9 cellular contexts compared by ENCODE assay signal in the genomic region with DNA sequence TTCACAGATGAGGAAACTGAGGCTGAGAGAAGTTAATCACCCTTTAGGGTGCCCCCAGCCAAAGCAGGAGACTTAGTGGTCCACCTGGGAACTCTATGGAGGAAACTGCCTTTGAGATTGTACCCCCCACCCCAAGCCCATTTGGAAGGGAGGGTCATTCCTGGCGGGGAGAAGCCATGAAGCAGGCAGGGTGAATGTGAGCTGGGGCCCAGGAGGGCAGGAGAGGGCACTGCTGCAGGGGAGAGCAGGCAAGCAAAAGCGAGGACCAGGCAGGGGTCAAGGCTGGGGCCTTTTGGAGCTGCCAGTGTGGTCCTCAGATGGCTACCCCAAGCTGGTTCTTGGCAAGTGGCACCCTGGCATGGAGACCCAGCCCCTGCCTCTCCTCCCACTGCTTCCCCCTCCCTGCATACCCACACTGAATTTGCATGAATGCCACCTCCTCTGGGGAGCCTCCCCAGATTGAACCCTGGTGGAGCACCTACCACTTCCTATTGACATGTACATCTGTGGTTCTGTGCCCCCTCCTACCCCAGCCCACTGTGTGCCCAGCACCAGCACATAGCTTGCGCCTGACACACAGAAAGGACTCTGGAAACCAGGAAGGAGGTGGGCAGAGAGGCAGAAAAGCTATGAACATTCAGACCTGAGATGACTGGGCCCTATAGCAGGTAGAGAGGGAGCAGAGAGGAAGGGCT. TPM values are rescaled to one million over a fixed set of nuclear protein-coding genes. Genes with fewer than 3 reads are reported as not detected.
DNase-seq lines count a peak whose midpoint lies in the region; ATAC-seq and TF ChIP-seq lines count a peak whose summit lies in the region.
"Had no signal": no experiment of that assay in that cellular context is flagged by ENCODE, and none has a peak within 500 bp of the region (broad histone marks: within the 10 kb centered on the region; RNA-seq: fewer than 3 reads in every experiment).

No MANE protein-coding gene starts in this region.

- peak overlapping the region; percentile 82 for H3K27ac Mint-ChIP-seq in stimulated activated memory B cell treated with anti-CD40 and anti-IgM and Interleukin-4, amounts not matched to agents 10 μg/mL and 1 μg/mL and 100 μg/mL, for 72 hours

- H3K36me3 ChIP-seq in H7 (replicated peaks; ENCODE audit: control insufficient read depth, insufficient read depth, low read length) (no peaks in the 10 kb centered on the region), WERI-Rb-1 (no peaks in the 10 kb centered on the region), thyroid gland (no peaks in the 10 kb centered on the region)
- H3K36me3 ChIP-seq: MG63 had no signal

- H3K27me3 Mint-ChIP-seq in stimulated activated memory B cell treated with anti-CD40 and anti-IgM and Interleukin-4, amounts not matched to agents 10 μg/mL and 1 μg/mL and 100 μg/mL, for 72 hours: no peaks in the 10 kb centered on the region

- H3K27ac ChIP-seq in WERI-Rb-1: no peak overlapping the region
- no peak overlapping the region for H3K27ac ChIP-seq in thyroid gland

- H3K9me3 ChIP-seq in WERI-Rb-1 (ENCODE audit: severe bottlenecking): no peaks in the 10 kb centered on the region
- H3K9me3 ChIP-seq in thyroid gland: no peaks in the 10 kb centered on the region
- H3K9me3 ChIP-seq: MG63 had no signal

- H3K4me1 ChIP-seq in thyroid gland: peaks cover 26 to 60% of the 10 kb centered on the region in 2 donors

- ATAC-seq in stimulated activated memory B cell treated with anti-CD40 and anti-IgM and Interleukin-4, amounts not matched to agents 10 μg/mL and 1 μg/mL and 100 μg/mL, for 72 hours: no peak
- no peak for ATAC-seq in HG02763 (IDR thresholded peaks at IDR 0.05; ENCODE audit: unreplicated experiment)

- intact Hi-C loops in thyroid gland (cut with DNase I): loop anchor here (5.0 kb wide), 1 partner anchor 43 kb away; no protein-coding TSS in a partner anchor

- H3K27me3 ChIP-seq in H7 (ENCODE audit: control insufficient read depth, insufficient read depth, low read length): peaks cover 10% of the 10 kb centered on the region
- H3K27me3 ChIP-seq in WERI-Rb-1 (ENCODE audit: insufficient read depth, low read depth, severe bottlenecking): peaks cover 2% of the 10 kb centered on the region
- H3K27me3 ChIP-seq in thyroid gland: no peaks in the 10 kb centered on the region
- H3K27me3 ChIP-seq: MG63 had no signal

- 76 to 96% methylated on average over 3 of the region's 3 CpGs for WGBS in thyroid gland, 2 donors

- H3K4me1 Mint-ChIP-seq in stimulated activated memory B cell treated with anti-CD40 and anti-IgM and Interleukin-4, amounts not matched to agents 10 μg/mL and 1 μg/mL and 100 μg/mL, for 72 hours: peaks cover 76% of the 10 kb centered on the region

- peak; percentile 58 for DNase-seq in H7
- no peak for DNase-seq in WERI-Rb-1
- peak; percentile 51 for DNase-seq in germinal center (ENCODE audit: low spot score)
- DNase-seq in thyroid gland: no peak
- DNase-seq in mucosa of gallbladder (ENCODE audit: low spot score): no peak
- no peak for DNase-seq in pons (ENCODE audit: low spot score)
- DNase-seq: MG63 had no signal

- no peaks in the 10 kb centered on the region for H3K9me3 Mint-ChIP-seq in stimulated activated memory B cell treated with anti-CD40 and anti-IgM and Interleukin-4, amounts not matched to agents 10 μg/mL and 1 μg/mL and 100 μg/mL, for 72 hours

- TF ChIP-seq CTCF in WERI-Rb-1 (IDR thresholded peaks at IDR 0.05; ENCODE audit: low read depth, low read length) (no peak), thyroid gland (IDR thresholded peaks at IDR 0.05) (no peak)

- peak overlapping the region; percentile 88 for H3K4me3 Mint-ChIP-seq in stimulated activated memory B cell treated with anti-CD40 and anti-IgM and Interleukin-4, amounts not matched to agents 10 μg/mL and 1 μg/mL and 100 μg/mL, for 72 hours

- H3K36me3 Mint-ChIP-seq in stimulated activated memory B cell treated with anti-CD40 and anti-IgM and Interleukin-4, amounts not matched to agents 10 μg/mL and 1 μg/mL and 100 μg/mL, for 72 hours: peaks cover 56% of the 10 kb centered on the region

- TF ChIP-seq POLR2A in thyroid gland (IDR thresholded peaks at IDR 0.05): no peak

- H3K4me3 ChIP-seq in H7 (ENCODE audit: insufficient read depth, low read depth, low read length): no peak overlapping the region
- peak overlapping the region; percentile 94 for H3K4me3 ChIP-seq in WERI-Rb-1 (ENCODE audit: low read depth, low read length)
- no peak overlapping the region for H3K4me3 ChIP-seq in thyroid gland (replicated peaks in 1 of 3)

RNA-seq across cellular contexts. Expression of a gene that starts 1.0 kb away (rescaled TPM):
- total RNA-seq in H7 (2014; rRNA removed; shearing (Covaris generic)): 77.1 and 82.2 TPM in 2 replicates
- total RNA-seq in thyroid gland (10 to 100 TPM in 3 of 4 donors, 1 to 10 TPM in 1; 10.0 to 22.8 (median 20.4) TPM), mucosa of gallbladder (43.9 TPM)

RNA-seq across cellular contexts. Expression of a gene that starts 1.0 kb away (rescaled TPM):
- 0.67 and 3.3 TPM in 2 replicates for total RNA-seq in H7 (2014; rRNA removed; shearing (Covaris generic))
- total RNA-seq in thyroid gland (1 to 10 TPM; 1.4 to 4.7 (median 1.9) TPM), mucosa of gallbladder (16.2 TPM)

RNA-seq across cellular contexts. Expression of a gene that starts 16.7 kb away (rescaled TPM):
- not detected in 2 replicates for total RNA-seq in H7 (2014; rRNA removed; shearing (Covaris generic))
- total RNA-seq in thyroid gland: not detected
- not detected for total RNA-seq in mucosa of gallbladder

RNA-seq across cellular contexts. Expression of a gene that starts 38.8 kb away (rescaled TPM):
- total RNA-seq in H7 (2014; rRNA removed; shearing (Covaris generic)): 24.4 and 24.5 TPM in 2 replicates
- total RNA-seq in thyroid gland: 10 to 100 TPM; 47.9 to 83.8 (median 70.7) TPM
- 142 TPM for total RNA-seq in mucosa of gallbladder

RNA-seq across cellular contexts. Expression of a gene that starts 57.3 kb away (rescaled TPM):
- total RNA-seq in H7 (2014; rRNA removed; shearing (Covaris generic)): 48.4 and 56.5 TPM in 2 replicates
- 1 to 10 TPM; 1.1 to 2.7 (median 1.9) TPM for total RNA-seq in thyroid gland
- 4.6 TPM for total RNA-seq in mucosa of gallbladder

Comparison
In these comparisons a context has a peak if more than half of its experiments do, and no peak if none do; other contexts are left out.
1. DNase-seq: peak in H7 (single experiment) and germinal center (single experiment); none in WERI-Rb-1 (single experiment), thyroid gland (0 of 2), mucosa of gallbladder (single experiment) and pons (single experiment).